Comparison of ENCODE assay signal across 8 cellular contexts in genomic region chr19:38849746-38850230, GRCh38. TPM values are rescaled to one million over a fixed set of nuclear protein-coding genes. Genes with fewer than 3 reads are reported as not detected.
A peak's percentile ranks its signal among the peaks of the same experiment; 100 is the strongest.
DNase-seq lines count a peak whose midpoint lies in the region; ATAC-seq, FAIRE-seq and TF ChIP-seq lines count a peak whose summit lies in the region.

TSS of gene HNRNPL (minus strand) at chr19:38849986. CDS start at chr19:38849966, 20 bp downstream.

- H3K27ac Mint-ChIP-seq in T-helper 2 cell treated with Interferon-gamma antibody and Interleukin-4, amounts not matched to agents 5 μg/mL and 100 μg/mL, for 36 hours = peak within 1 kb of the TSS; percentile 100

- H3K9me3 Mint-ChIP-seq in T-helper 2 cell treated with Interferon-gamma antibody and Interleukin-4, amounts not matched to agents 5 μg/mL and 100 μg/mL, for 36 hours = no peaks in the 10 kb centered on the region

- H3K27me3 Mint-ChIP-seq in T-helper 2 cell treated with Interferon-gamma antibody and Interleukin-4, amounts not matched to agents 5 μg/mL and 100 μg/mL, for 36 hours (ENCODE audit: low read depth) = no peaks in the 10 kb centered on the region

- peaks cover 41% of the 10 kb centered on the region for H3K36me3 Mint-ChIP-seq in T-helper 2 cell treated with Interferon-gamma antibody and Interleukin-4, amounts not matched to agents 5 μg/mL and 100 μg/mL, for 36 hours (ENCODE audit: low read depth)

- peak within 1 kb of the TSS; percentile 96 for H3K4me3 Mint-ChIP-seq in T-helper 2 cell treated with Interferon-gamma antibody and Interleukin-4, amounts not matched to agents 5 μg/mL and 100 μg/mL, for 36 hours

- peak within 1 kb of the TSS; percentile 70 for H3K4me3 ChIP-seq in bronchial epithelial cell (ENCODE audit: low read depth, low read length)
- H3K4me3 ChIP-seq in left lung = peak within 1 kb of the TSS; percentile 85

- TF ChIP-seq CTCF in bronchial epithelial cell (IDR thresholded peaks at IDR 0.05; ENCODE audit: insufficient read depth, low read length, severe bottlenecking) (peak; percentile 60), left lung (IDR thresholded peaks at IDR 0.05) (peak; percentile 29 to 56)

- peaks cover 20 to 47% of the 10 kb centered on the region in 2 donors for H3K4me1 ChIP-seq in left lung

- H3K36me3 ChIP-seq in bronchial epithelial cell (ENCODE audit: control insufficient read depth, insufficient read depth, low read length) (peaks cover 23% of the 10 kb centered on the region), left lung (peaks cover 19 to 32% of the 10 kb centered on the region in 2 donors)

- peak; percentile 99 for DNase-seq in T-helper 2 cell treated with Interferon-gamma antibody and Interleukin-4, amounts not matched to agents 5 μg/mL and 100 μg/mL, for 36 hours (ENCODE audit: low spot score)
- DNase-seq in bronchial epithelial cell (ENCODE audit: low read depth) (no peak), left lung (peak; percentile 98 to 99), NOMO-1 (lab: John Stamatoyannopoulos, UW; ENCODE audit: unreplicated experiment in 2 of 2) (no peak), cerebellar cortex (ENCODE audit: low spot score) (no peak)
- peak; percentile 98 for DNase-seq in stimulated activated CD8-positive, alpha-beta memory T cell treated with anti-CD3 and anti-CD28 coated beads, Interleukin-2, amount 100 ng/mL, for 48 hours (ENCODE audit: low read depth in 2 of 2)

- H3K27ac ChIP-seq in left lung = peak within 1 kb of the TSS; percentile 100

- H3K9me3 ChIP-seq in left lung = no peaks in the 10 kb centered on the region

- ATAC-seq in GM18873 (IDR thresholded peaks at IDR 0.05; ENCODE audit: low FRiP score, unreplicated experiment) = peak; percentile 46
- ATAC-seq in HG03039 (IDR thresholded peaks at IDR 0.05; ENCODE audit: unreplicated experiment) = peak; percentile 45
- ATAC-seq in left lung = peak; percentile 82

- intact Hi-C loops in left lung (cut with DNase I) = no loop called here

- H3K4me1 Mint-ChIP-seq in T-helper 2 cell treated with Interferon-gamma antibody and Interleukin-4, amounts not matched to agents 5 μg/mL and 100 μg/mL, for 36 hours (ENCODE audit: low read depth) = peaks cover 46% of the 10 kb centered on the region

- no peaks in the 10 kb centered on the region for H3K27me3 ChIP-seq in bronchial epithelial cell (ENCODE audit: control insufficient read depth, insufficient read depth, low read length)
- H3K27me3 ChIP-seq in left lung = no peaks in the 10 kb centered on the region

- no peak for FAIRE-seq in bronchial epithelial cell (lab: Jason Lieb, UNC)

RNA-seq across cellular contexts. Expression of gene HNRNPL, which starts in this region (rescaled TPM):
- 172 and 246 TPM in 2 replicates for total RNA-seq in bronchial epithelial cell
- total RNA-seq in left lung = 100 to 1,000 TPM; 252 to 321 TPM

Comparison
In these comparisons a context has a peak if more than half of its experiments do, and no peak if none do; other contexts are left out.
1. DNase-seq: peak in T-helper 2 cell treated with Interferon-gamma antibody and Interleukin-4, amounts not matched to agents 5 μg/mL and 100 μg/mL, for 36 hours (single experiment), left lung (2 of 2) and stimulated activated CD8-positive, alpha-beta memory T cell treated with anti-CD3 and anti-CD28 coated beads, Interleukin-2, amount 100 ng/mL, for 48 hours (2 of 2); none in bronchial epithelial cell (single experiment), NOMO-1 (0 of 2) and cerebellar cortex (single experiment).
2. Peak in every context shown above with its lines, with median percentiles within 50 percentile points of each other: ATAC-seq.